8 cellular contexts compared by ENCODE assay signal in genomic region chr17:45148183-45149036, GRCh38. TPM values are rescaled to one million over a fixed set of nuclear protein-coding genes. Genes with fewer than 3 reads are reported as not detected.
DNase-seq lines count a peak whose midpoint lies in the region; ATAC-seq, FAIRE-seq and TF ChIP-seq lines count a peak whose summit lies in the region.

Gene HEXIM1, plus strand, starts transcription at chr17:45148475. Its CDS starts 716 bp downstream, at chr17:45149191.

- in situ Hi-C loops in transverse colon (cut with MboI; ENCODE audit: low pct_ligation_motif_present in 1 of 4, low pct_unique_long_range_greater_than_20kb in 1 of 4, low sequenced_read_pairs in 3 of 4): no loop called here

- peak within 1 kb of the TSS; percentile 69 to 97 (median 86) for H3K4me3 ChIP-seq in adrenal gland
- H3K4me3 ChIP-seq in trophoblast cell (ENCODE audit: low read depth, low read length): peak within 1 kb of the TSS; percentile 90
- H3K4me3 ChIP-seq in transverse colon: peak within 1 kb of the TSS; percentile 69 to 90 (median 78)

- H3K36me3 ChIP-seq in adrenal gland (replicated peaks in 1 of 2) (no peaks in the 10 kb centered on the region), trophoblast cell (ENCODE audit: control insufficient read depth in 1 of 2, insufficient read depth in 2 of 2, low read length in 2 of 2) (no peaks in the 10 kb centered on the region), transverse colon (no peaks in the 10 kb centered on the region)

- DNase-seq in GM12891 (ENCODE audit: insufficient read length, low spot score) (peak; percentile 88), NCI-H146 (lab: John Stamatoyannopoulos, UW) (peak; percentile 100), T-helper 1 cell (peak; percentile 98 to 100 (median 98)), adrenal gland (peak; percentile 98 to 100 (median 99)), cardiac septum (ENCODE audit: low spot score) (peak; percentile 100), trophoblast cell (peak; percentile 100), transverse colon (peak; percentile 99)

- H4K8ac ChIP-seq in trophoblast cell (ENCODE audit: low read depth, low read length): peak within 1 kb of the TSS; percentile 85

- TF ChIP-seq EP300 in transverse colon (IDR thresholded peaks at IDR 0.05; ENCODE audit: low read depth): no peak

- TF ChIP-seq POLR2A in GM12891 (IDR thresholded peaks at IDR 0.05; ENCODE audit: low read depth, low read length) (peak; percentile 100), adrenal gland (IDR thresholded peaks at IDR 0.05) (peak; percentile 99 to 100), transverse colon (IDR thresholded peaks at IDR 0.05) (peak; percentile 100)

- H2BK5ac ChIP-seq in trophoblast cell (ENCODE audit: low read depth, low read length, poor library complexity): peak within 1 kb of the TSS; percentile 94

- H3K14ac ChIP-seq in trophoblast cell (ENCODE audit: low read length): peak within 1 kb of the TSS; percentile 93

- peak within 1 kb of the TSS; percentile 31 for H2BK12ac ChIP-seq in trophoblast cell (ENCODE audit: low read length)

- H3K4ac ChIP-seq in trophoblast cell (ENCODE audit: low read depth, low read length): peak within 1 kb of the TSS; percentile 75

- peak in 2 of 6 experiments; percentile 9 to 18 for TF ChIP-seq CTCF in adrenal gland (IDR thresholded peaks at IDR 0.05)
- TF ChIP-seq CTCF in transverse colon (IDR thresholded peaks at IDR 0.05): no peak

- peak; percentile 53 for ATAC-seq in HG02852 (IDR thresholded peaks at IDR 0.05; ENCODE audit: unreplicated experiment)

- peak within 1 kb of the TSS; percentile 95 for H3K18ac ChIP-seq in trophoblast cell (ENCODE audit: low read length)

- H2BK120ac ChIP-seq in trophoblast cell (ENCODE audit: insufficient read depth, low read length, poor library complexity): peak within 1 kb of the TSS; percentile 81

- no peaks in the 10 kb centered on the region for H3K9me3 ChIP-seq in adrenal gland (replicated peaks in 1 of 3)
- no peaks in the 10 kb centered on the region for H3K9me3 ChIP-seq in trophoblast cell (ENCODE audit: insufficient read depth, low read depth, low read length)
- no peaks in the 10 kb centered on the region for H3K9me3 ChIP-seq in transverse colon

- no peaks in the 10 kb centered on the region for H3K27me3 ChIP-seq in adrenal gland
- no peaks in the 10 kb centered on the region for H3K27me3 ChIP-seq in trophoblast cell (ENCODE audit: insufficient read depth, low read length)
- no peaks in the 10 kb centered on the region for H3K27me3 ChIP-seq in transverse colon

- H3K79me1 ChIP-seq in trophoblast cell (ENCODE audit: low read length): peaks cover 35% of the 10 kb centered on the region

- FAIRE-seq in GM12891 (lab: Jason Lieb, UNC): peak; percentile 90

- H3K79me2 ChIP-seq in trophoblast cell (ENCODE audit: control insufficient read depth, insufficient read depth, low read length, poor library complexity): peaks cover 20% of the 10 kb centered on the region

- intact Hi-C loops in adrenal gland (cut with DNase I) (no loop called here), cardiac septum (cut with DNase I) (loop anchor here (1.0 kb wide), 1 partner anchor 13 kb away; the partner anchor contains the start of gene HEXIM2), transverse colon (cut with DNase I; ENCODE audit: low total_unique reads) (loop anchor here (1.0 to 10.0 kb wide), 2 partner anchors 49 to 964 kb away; partner anchors contain the start of gene TMUB2)

- peak within 1 kb of the TSS; percentile 92 for H4K91ac ChIP-seq in trophoblast cell (ENCODE audit: low read depth, low read length)

- peak within 1 kb of the TSS; percentile 67 for H2AFZ ChIP-seq in trophoblast cell (ENCODE audit: insufficient read depth, low read length, poor library complexity)

- WGBS in adrenal gland, 4 donors: 0 to 1% (median 0%) methylated on average over 41 to 58 of the region's 58 CpGs
- WGBS in trophoblast cell (ENCODE audit: extremely low coverage, insufficient coverage, insufficient read length): no CpG with 5 or more reads among the region's 58 CpGs
- 0% methylated on average over 24 to 58 of the region's 58 CpGs for WGBS in transverse colon (ENCODE audit: low coverage in 1 of 2), 2 donors

- H3K23ac ChIP-seq in trophoblast cell (ENCODE audit: low read length): no peak within 1 kb of the TSS

- peak within 1 kb of the TSS; percentile 95 for H4K12ac ChIP-seq in trophoblast cell (ENCODE audit: low read depth, low read length)

- H3K4me1 ChIP-seq in adrenal gland (replicated peaks in 1 of 2) (peaks cover 39 to 52% of the 10 kb centered on the region in 2 donors), trophoblast cell (ENCODE audit: control insufficient read depth in 1 of 2, insufficient read depth in 2 of 2, low read length in 2 of 2) (peaks cover 16 to 27% of the 10 kb centered on the region in 2 experiments), transverse colon (peaks cover 17 to 67% (median 49%) of the 10 kb centered on the region in 4 donors)

- H3K27ac ChIP-seq in adrenal gland (peak within 1 kb of the TSS; percentile 95 to 99 (median 96)), trophoblast cell (ENCODE audit: low read depth, low read length) (peak within 1 kb of the TSS; percentile 95), transverse colon (peak within 1 kb of the TSS; percentile 98 to 99 (median 98))

- peak within 1 kb of the TSS; percentile 88 for H3K4me2 ChIP-seq in trophoblast cell (ENCODE audit: low read length)

- peak within 1 kb of the TSS; percentile 34 for H2AK5ac ChIP-seq in trophoblast cell (ENCODE audit: low read length)

- peak within 1 kb of the TSS; percentile 85 for H3K9ac ChIP-seq in trophoblast cell (ENCODE audit: low read length)

TF ChIP-seq in GM12891, 5 proteins besides CTCF, POLR2A, EP300 and RAD21:
- TF ChIP-seq POLR2AphosphoS5 (IDR thresholded peaks at IDR 0.05; ENCODE audit: low read depth, low read length): peak; percentile 100
- TF ChIP-seq PAX5 (IDR thresholded peaks at IDR 0.05; ENCODE audit: insufficient read depth, low read length, severe bottlenecking): peak; percentile 74
- TF ChIP-seq POU2F2 (IDR thresholded peaks at IDR 0.05; ENCODE audit: low read depth, low read length): peak; percentile 98
- TF ChIP-seq SPI1 (IDR thresholded peaks at IDR 0.05; ENCODE audit: low read depth, low read length): peak; percentile 36; the same call in 1 of the 2 replicates
- peak; percentile 98 for TF ChIP-seq TAF1 (IDR thresholded peaks at IDR 0.05; ENCODE audit: low read depth, low read length)

RNA-seq across cellular contexts. Expression of gene HEXIM1, which starts in this region (rescaled TPM):
- 21.4 TPM for polyA plus RNA-seq in GM12891 (2012; ENCODE audit: low read depth, missing spikeins)
- total RNA-seq in adrenal gland (100 to 1,000 TPM in 1 of 8 donors, 10 to 100 TPM in 7; 25.1 to 159 (median 46.8) TPM), cardiac septum (19.8 TPM), transverse colon (10 to 100 TPM; 38.0 to 54.9 (median 42.6) TPM)
- 10 to 100 TPM; 23.3 to 26.0 (median 24.4) TPM for polyA plus RNA-seq in adrenal gland
- polyA plus RNA-seq in trophoblast cell (2013): 108 and 114 TPM in 2 replicates

Comparison
In these comparisons a context has a peak if more than half of its experiments do, and no peak if none do; other contexts are left out.
1. Peak in every context shown above with its lines: DNase-seq, ATAC-seq, H3K4me3 ChIP-seq and H3K27ac ChIP-seq.
2. intact Hi-C loops: an anchor here in cardiac septum (1.0 kb wide) and transverse colon (1.0 to 10.0 kb wide); none called in adrenal gland.